19 cellular contexts compared by ENCODE assay signal in genomic region chr11:28736256-28736655, GRCh38.
DNase-seq lines count a peak whose midpoint lies in the region; ATAC-seq and TF ChIP-seq lines count a peak whose summit lies in the region.
"Had no signal": no experiment of that assay in that cellular context is flagged by ENCODE, and none has a peak within 500 bp of the region (broad histone marks: within the 10 kb centered on the region; RNA-seq: fewer than 3 reads in every experiment).

No MANE protein-coding gene starts in this region.

- no peaks in the 10 kb centered on the region for H3K27me3 Mint-ChIP-seq in Calu3 (ENCODE audit: unreplicated experiment)
- H3K27me3 Mint-ChIP-seq: CD4-positive, alpha-beta memory T cell; IgD-negative memory B cell had no signal

- no peaks in the 10 kb centered on the region for H3K9me3 ChIP-seq in PC-3 (ENCODE audit: low read length)
- H3K9me3 ChIP-seq in sigmoid colon = no peaks in the 10 kb centered on the region
- no peaks in the 10 kb centered on the region for H3K9me3 ChIP-seq in heart left ventricle
- H3K9me3 ChIP-seq: BE2C had no signal

- no TSS peak for BruUV-seq in Calu3 (replicated peaks; lab: Mats Ljungman, UMichigan)
- no TSS peak for BruUV-seq in PC-3 (replicated peaks; lab: Mats Ljungman, UMichigan)

- H3K9ac ChIP-seq in KMS-11 (no peak overlapping the region), PC-3 (ENCODE audit: low read length) (no peak overlapping the region)

- peaks cover 5% of the 10 kb centered on the region for H3K9me3 Mint-ChIP-seq in Calu3 (ENCODE audit: low read depth, unreplicated experiment)

- TF ChIP-seq EP300 in sigmoid colon (IDR thresholded peaks at IDR 0.05) = no peak

- peak overlapping the region; percentile 75 for H3K27ac Mint-ChIP-seq in Calu3 (ENCODE audit: unreplicated experiment)
- H3K27ac Mint-ChIP-seq: CD4-positive, alpha-beta memory T cell; IgD-negative memory B cell had no signal

- peaks cover 8% of the 10 kb centered on the region for H3K36me3 Mint-ChIP-seq in Calu3 (ENCODE audit: insufficient read depth, unreplicated experiment)
- H3K36me3 Mint-ChIP-seq: CD4-positive, alpha-beta memory T cell had no signal

- H3K27me3 ChIP-seq in KMS-11 (ENCODE audit: insufficient read depth, low read depth) (no peaks in the 10 kb centered on the region), PC-3 (ENCODE audit: low read length) (no peaks in the 10 kb centered on the region), sigmoid colon (no peaks in the 10 kb centered on the region), heart left ventricle (no peaks in the 10 kb centered on the region)
- H3K27me3 ChIP-seq: BE2C had no signal

- H3K79me2 ChIP-seq in KMS-11 (ENCODE audit: insufficient read depth, low read depth) (no peaks in the 10 kb centered on the region), PC-3 (ENCODE audit: low read length) (peaks cover 24% of the 10 kb centered on the region; the same call in 1 of the 2 replicates)

- no peak for TF ChIP-seq CTCF in Calu3 (IDR thresholded peaks at IDR 0.05; ENCODE audit: unreplicated experiment)
- no peak for TF ChIP-seq CTCF in KMS-11 (conservative IDR thresholded peaks at IDR 0.05; ENCODE audit: low read depth, low read length)
- no peak for TF ChIP-seq CTCF in PC-3 (conservative IDR thresholded peaks at IDR 0.05; ENCODE audit: low read depth, low read length)
- no peak for TF ChIP-seq CTCF in sigmoid colon (IDR thresholded peaks at IDR 0.05)
- TF ChIP-seq CTCF in heart left ventricle (IDR thresholded peaks at IDR 0.05) = no peak

- CTCF ChIA-PET in Calu3 (lab: Charles Lee) = no interaction called here
- CTCF ChIA-PET in PC-3 (lab: Charles Lee) = no interaction called here

- H3K4me3 ChIP-seq in KMS-11 (IDR thresholded peaks at IDR 0.05; ENCODE audit: insufficient read depth, low read depth, low read length) (no peak overlapping the region), PC-3 (ENCODE audit: low read length) (no peak overlapping the region), sigmoid colon (no peak overlapping the region), heart left ventricle (no peak overlapping the region)

- no peaks in the 10 kb centered on the region for H3F3A ChIP-seq in PC-3 (ENCODE audit: low read length, unreplicated experiment)

- H3K4me2 ChIP-seq in KMS-11 = peak overlapping the region; percentile 20; the same call in 1 of the 2 replicates
- peak overlapping the region; percentile 17; the same call in 1 of the 2 replicates for H3K4me2 ChIP-seq in PC-3 (ENCODE audit: low read length)

- H4K20me1 ChIP-seq in KMS-11 (ENCODE audit: insufficient read depth) = no peaks in the 10 kb centered on the region
- H4K20me1 ChIP-seq in PC-3 (ENCODE audit: low read length) = no peaks in the 10 kb centered on the region

- ATAC-seq in PC-3 (peak; percentile 55), heart left ventricle (no peak)
- ATAC-seq: HCT116 had no signal

- DNase-seq in Calu3 (no peak), PC-3 (peak; percentile 20), iris pigment epithelial cell (ENCODE audit: low read depth) (peak; percentile 32), sigmoid colon (no peak), AG20443 (ENCODE audit: low spot score) (no peak), NCI-H2227 treated with DMSO at 0.1 percent for 48 hours (lab: John Stamatoyannopoulos, UW) (no peak), heart left ventricle (no peak)
- DNase-seq: 8988T; ACHN; BE2C; CD4-positive, alpha-beta memory T cell; DMS153; DMS79 treated with DMSO at 0.1 percent for 48 hours; EL; GF-D8 had no signal

- H3K36me3 ChIP-seq in KMS-11 (ENCODE audit: insufficient read depth) = no peaks in the 10 kb centered on the region
- H3K36me3 ChIP-seq in PC-3 (ENCODE audit: low read depth, low read length) = no peaks in the 10 kb centered on the region
- H3K36me3 ChIP-seq in sigmoid colon = no peaks in the 10 kb centered on the region
- H3K36me3 ChIP-seq in heart left ventricle = no peaks in the 10 kb centered on the region
- H3K36me3 ChIP-seq: BE2C had no signal

- H3K4me1 Mint-ChIP-seq in Calu3 (ENCODE audit: low read depth, unreplicated experiment) = peaks cover 83% of the 10 kb centered on the region
- H3K4me1 Mint-ChIP-seq: CD4-positive, alpha-beta memory T cell; IgD-negative memory B cell had no signal

- H3K9me2 ChIP-seq in PC-3 (replicated peaks; ENCODE audit: low read length) = 0 out of 2 replicates have a peak, but pooled peaks cover 4% of the 10 kb centered on the region

- TF ChIP-seq POLR2A in sigmoid colon (IDR thresholded peaks at IDR 0.05) (no peak), heart left ventricle (IDR thresholded peaks at IDR 0.05) (no peak)

- POLR2A ChIA-PET in PC-3 (lab: Charles Lee; ENCODE audit: unreplicated experiment) = no interaction called here

- H3K4me3 Mint-ChIP-seq in Calu3 (ENCODE audit: low read depth, unreplicated experiment) = no peak overlapping the region
- H3K4me3 Mint-ChIP-seq: CD4-positive, alpha-beta memory T cell; IgD-negative memory B cell had no signal

- no peak overlapping the region for H3K27ac ChIP-seq in KMS-11
- H3K27ac ChIP-seq in PC-3 (ENCODE audit: low read length) = no peak overlapping the region
- H3K27ac ChIP-seq in sigmoid colon = no peak overlapping the region
- H3K27ac ChIP-seq in heart left ventricle = no peak overlapping the region
- H3K27ac ChIP-seq: C4-2B had no signal

- no peak overlapping the region for H2AFZ ChIP-seq in KMS-11 (ENCODE audit: low read depth)
- H2AFZ ChIP-seq in PC-3 (ENCODE audit: low read length) = no peak overlapping the region

- peaks cover 26% of the 10 kb centered on the region for H3K4me1 ChIP-seq in KMS-11 (ENCODE audit: low read depth, poor library complexity, severe bottlenecking)
- peaks cover 19% of the 10 kb centered on the region for H3K4me1 ChIP-seq in PC-3 (ENCODE audit: insufficient read depth, low read length)
- H3K4me1 ChIP-seq in sigmoid colon = peaks cover 0 to 9% (median 4%) of the 10 kb centered on the region in 4 donors
- H3K4me1 ChIP-seq in heart left ventricle = no peaks in the 10 kb centered on the region
- H3K4me1 ChIP-seq: BE2C had no signal

- intact Hi-C loops in Calu3 (cut with micrococcal nuclease; ENCODE audit: unreplicated experiment) = loop anchor here (5.0 kb wide), 1 partner anchor 34 kb away; no protein-coding TSS in a partner anchor
- intact Hi-C loops in PC-3 (cut with micrococcal nuclease) = no loop called here
- intact Hi-C loops in sigmoid colon (cut with DNase I) = no loop called here
- intact Hi-C loops in heart left ventricle (cut with DNase I) = no loop called here

Comparison
In these comparisons a context has a peak if more than half of its experiments do, and no peak if none do; other contexts are left out.
1. DNase-seq: peak in PC-3 (single experiment) and iris pigment epithelial cell (single experiment); none in Calu3 (single experiment), sigmoid colon (single experiment), AG20443 (single experiment), NCI-H2227 treated with DMSO at 0.1 percent for 48 hours (single experiment) and heart left ventricle (0 of 5).